Comparison of ENCODE assay signal across 20 cellular contexts in genomic region chr1:56052090-56052489, GRCh38.
A peak's percentile ranks its signal among the peaks of the same experiment; 100 is the strongest.
DNase-seq lines count a peak whose midpoint lies in the region; FAIRE-seq and TF ChIP-seq lines count a peak whose summit lies in the region.
"Had no signal": no experiment of that assay in that cellular context is flagged by ENCODE, and none has a peak within 500 bp of the region (broad histone marks: within the 10 kb centered on the region; RNA-seq: fewer than 3 reads in every experiment).

No MANE protein-coding gene starts in this region.

- no peak overlapping the region for H3K4me3 ChIP-seq in astrocyte (ENCODE audit: insufficient read depth, low read depth, low read length)
- H3K4me3 ChIP-seq: GM23338 had no signal

- H4K20me1 ChIP-seq in astrocyte (ENCODE audit: insufficient read depth, low read length), result no peaks in the 10 kb centered on the region

- H3K36me3 ChIP-seq in astrocyte (ENCODE audit: insufficient read depth, low read length), result no peaks in the 10 kb centered on the region
- H3K36me3 ChIP-seq: BE2C had no signal

- H3K79me2 ChIP-seq in astrocyte (ENCODE audit: insufficient read depth, low read length), result no peaks in the 10 kb centered on the region

- H3K4me1 Mint-ChIP-seq in astrocyte (ENCODE audit: low read depth, unreplicated experiment) (no peaks in the 10 kb centered on the region), nephron progenitor cell (peaks cover 30% of the 10 kb centered on the region)
- H3K4me1 Mint-ChIP-seq: CD4-positive, alpha-beta memory T cell; GM23338 had no signal

- no peaks in the 10 kb centered on the region for H3K27me3 ChIP-seq in astrocyte (ENCODE audit: insufficient read depth, low read length)
- H3K27me3 ChIP-seq: BE2C had no signal

- no peak overlapping the region for H3K27ac Mint-ChIP-seq in astrocyte (ENCODE audit: unreplicated experiment)
- peak overlapping the region; percentile 4 for H3K27ac Mint-ChIP-seq in nephron progenitor cell
- H3K27ac Mint-ChIP-seq: CD4-positive, alpha-beta memory T cell; GM23338 had no signal

- H3K4me2 ChIP-seq in astrocyte (ENCODE audit: low read length), result no peak overlapping the region
- H3K4me2 ChIP-seq: GM23338 had no signal

- no peaks in the 10 kb centered on the region for H3K9me3 ChIP-seq in astrocyte (ENCODE audit: insufficient read depth, low read depth, low read length)
- H3K9me3 ChIP-seq: BE2C had no signal

- no peak overlapping the region for H3K9ac ChIP-seq in astrocyte (ENCODE audit: low read length)

- H3K36me3 Mint-ChIP-seq in astrocyte (ENCODE audit: low read depth, unreplicated experiment) (no peaks in the 10 kb centered on the region), nephron progenitor cell (ENCODE audit: low read depth) (peaks cover 5% of the 10 kb centered on the region)
- H3K36me3 Mint-ChIP-seq: CD4-positive, alpha-beta memory T cell had no signal

- DNase-seq in NCI-H748 (lab: John Stamatoyannopoulos, UW; ENCODE audit: unreplicated experiment) (peak; percentile 42), NCI-H748 treated with DMSO at 0.1 percent for 48 hours (lab: John Stamatoyannopoulos, UW) (no peak), astrocyte (ENCODE audit: low read depth) (peak; percentile 62), nephron progenitor cell (peak; percentile 20), germinal center (ENCODE audit: low spot score) (no peak), NCI-H345 treated with DMSO at 0.1 percent for 48 hours (lab: John Stamatoyannopoulos, UW; ENCODE audit: unreplicated experiment) (no peak), AG08396 (ENCODE audit: low spot score) (no peak)
- DNase-seq: BE2C; CD4-positive, alpha-beta memory T cell; COR-L47; DMS153; DMS79 treated with DMSO at 0.1 percent for 48 hours; EL; H7 had no signal

- H3K9me3 Mint-ChIP-seq in astrocyte (ENCODE audit: unreplicated experiment) (no peaks in the 10 kb centered on the region), nephron progenitor cell (peaks cover 20% of the 10 kb centered on the region)

- TF ChIP-seq CTCF in astrocyte (IDR thresholded peaks at IDR 0.05; ENCODE audit: insufficient read depth, low read depth, low read length) (no peak), nephron progenitor cell (IDR thresholded peaks at IDR 0.05) (no peak)

- H3K4me3 Mint-ChIP-seq in astrocyte (ENCODE audit: unreplicated experiment), result no peak overlapping the region
- no peak overlapping the region for H3K4me3 Mint-ChIP-seq in nephron progenitor cell
- H3K4me3 Mint-ChIP-seq: CD4-positive, alpha-beta memory T cell; GM23338 had no signal

- no peaks in the 10 kb centered on the region for H3K4me1 ChIP-seq in astrocyte (ENCODE audit: insufficient read depth, low read length)
- H3K4me1 ChIP-seq: BE2C had no signal

- H3K27me3 Mint-ChIP-seq in astrocyte (ENCODE audit: low read depth, unreplicated experiment) (peaks cover 27% of the 10 kb centered on the region), nephron progenitor cell (ENCODE audit: low read depth, poor library complexity) (no peaks in the 10 kb centered on the region)
- H3K27me3 Mint-ChIP-seq: CD4-positive, alpha-beta memory T cell had no signal

- no peak overlapping the region for H3K27ac ChIP-seq in astrocyte (ENCODE audit: low read depth, low read length)
- H3K27ac ChIP-seq: C4-2B had no signal

- H2AFZ ChIP-seq in astrocyte (ENCODE audit: low read depth, low read length), result no peak overlapping the region
- H2AFZ ChIP-seq: GM23338 had no signal

- no peak for FAIRE-seq in astrocyte (lab: Jason Lieb, UNC)
- FAIRE-seq: A204.1, D721Med, G401.6, GM12892 had no signal

Comparison
In these comparisons a context has a peak if more than half of its experiments do, and no peak if none do; other contexts are left out.
1. DNase-seq: peak in NCI-H748 (single experiment), astrocyte (single experiment) and nephron progenitor cell (single experiment); none in NCI-H748 treated with DMSO at 0.1 percent for 48 hours (single experiment), germinal center (single experiment), NCI-H345 treated with DMSO at 0.1 percent for 48 hours (single experiment) and AG08396 (single experiment).